8 cellular contexts compared by ENCODE assay signal in the genomic region with DNA sequence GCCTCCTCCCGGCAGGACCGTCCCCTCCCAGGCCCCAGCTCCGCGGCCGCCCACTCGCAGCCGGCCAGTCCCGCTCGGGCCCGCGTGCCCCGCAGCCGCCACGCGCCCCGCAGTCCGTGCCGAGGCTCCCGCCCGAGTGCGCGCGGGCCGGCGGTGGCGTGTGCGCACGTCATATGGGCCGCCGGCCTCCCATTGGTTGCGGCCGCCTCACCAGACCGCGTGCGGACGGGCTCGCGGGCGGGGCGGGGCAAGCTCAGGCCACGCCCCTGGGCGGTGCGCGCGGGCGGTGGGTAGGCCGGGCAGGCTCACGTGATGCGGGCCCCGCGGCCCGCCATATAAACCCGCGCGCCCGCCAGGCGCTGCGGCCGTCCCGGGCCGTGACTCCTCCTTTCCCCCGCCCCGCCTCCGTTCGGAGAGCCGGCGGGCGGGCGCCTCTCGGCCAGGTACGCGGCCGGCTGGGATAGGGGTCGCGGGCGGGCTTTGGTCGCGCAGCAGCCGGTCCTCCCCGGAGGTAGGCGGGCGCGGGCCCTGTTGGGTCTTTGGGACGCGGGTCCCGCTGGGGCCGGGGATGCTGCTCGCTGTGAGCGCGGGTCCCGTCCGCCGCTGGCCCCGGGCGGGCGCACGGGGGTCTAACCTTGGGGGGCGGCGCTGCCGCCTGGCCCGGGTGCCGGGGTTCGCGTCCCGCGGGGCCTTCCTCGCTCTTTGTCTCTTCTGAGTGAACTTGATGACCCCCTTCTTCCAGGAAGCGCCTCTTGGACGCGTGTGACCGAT. TPM values are rescaled to one million over a fixed set of nuclear protein-coding genes. Genes with fewer than 3 reads are reported as not detected.
DNase-seq lines count a peak whose midpoint lies in the region; ATAC-seq and TF ChIP-seq lines count a peak whose summit lies in the region.

A gene (plus strand): TSS at position 362 of the 771 bp plus-strand sequence. CDS start 408 bp downstream, at position 770.

- peaks cover 3 to 6% of the 10 kb centered on the region in 2 donors for H3K27me3 Mint-ChIP-seq in CD8-positive, alpha-beta memory T cell

- peak within 1 kb of the TSS; percentile 96 to 100 (median 98) for H3K27ac Mint-ChIP-seq in CD8-positive, alpha-beta memory T cell

- H3K4me1 Mint-ChIP-seq in CD8-positive, alpha-beta memory T cell: peaks cover 35 to 49% (median 39%) of the 10 kb centered on the region in 3 donors

- CTCF ChIA-PET in CD8-positive, alpha-beta memory T cell (lab: Charles Lee): interaction anchor here (0.6 to 5.1 kb wide), 6 partner anchors 16 to 370 kb away, joined by 3 to 40 read pairs (median 12); a partner anchor contains a TSS
- CTCF ChIA-PET in activated CD8-positive, alpha-beta memory T cell treated with anti-CD3 and anti-CD28 coated beads for 36 hours (lab: Charles Lee): interaction anchor here (0.6 to 3.4 kb wide), 4 partner anchors 9 to 295 kb away, joined by 3 to 14 read pairs (median 6); a partner anchor contains a TSS

- peaks cover 38% of the 10 kb centered on the region for H3K4me1 ChIP-seq in CD8-positive, alpha-beta memory T cell (ENCODE audit: insufficient read depth, low read length)
- H3K4me1 ChIP-seq in effector memory CD4-positive, alpha-beta T cell (ENCODE audit: control insufficient read depth, insufficient read depth, low read length, poor library complexity, severe bottlenecking): peaks cover 31% of the 10 kb centered on the region

- H3K36me3 Mint-ChIP-seq in CD8-positive, alpha-beta memory T cell: peaks cover 0 to 33% (median under 1%) of the 10 kb centered on the region in 3 donors

- no peak for TF ChIP-seq CTCF in HL-60 (IDR thresholded peaks at IDR 0.05; ENCODE audit: insufficient read depth, low read length)

- no peaks in the 10 kb centered on the region for H3K9me3 ChIP-seq in CD8-positive, alpha-beta memory T cell (ENCODE audit: low read length)
- no peaks in the 10 kb centered on the region for H3K9me3 ChIP-seq in effector memory CD4-positive, alpha-beta T cell (ENCODE audit: control insufficient read depth, low read length)

- peak within 1 kb of the TSS; percentile 88 to 97 (median 92) for H3K4me3 Mint-ChIP-seq in CD8-positive, alpha-beta memory T cell

- peak; percentile 82 to 94 (median 87) for DNase-seq in CD8-positive, alpha-beta memory T cell
- DNase-seq in HL-60 (ENCODE audit: low read depth in 1 of 2, low spot score in 1 of 2) (peak; percentile 79 to 83), NOMO-1 (lab: John Stamatoyannopoulos, UW; ENCODE audit: unreplicated experiment in 2 of 2) (peak; percentile 50 to 72), mesenteric fat pad (ENCODE audit: low spot score) (peak; percentile 98)
- DNase-seq in effector memory CD4-positive, alpha-beta T cell: peak; percentile 81 to 87 (median 85)
- DNase-seq in stimulated activated CD8-positive, alpha-beta memory T cell treated with anti-CD3 and anti-CD28 coated beads, Interleukin-15, amount 100 ng/mL, for 24 hours (ENCODE audit: low read depth): peak; percentile 88

- no peaks in the 10 kb centered on the region for H3K27me3 ChIP-seq in CD8-positive, alpha-beta memory T cell (ENCODE audit: insufficient read depth, low read length, poor library complexity, severe bottlenecking)
- no peaks in the 10 kb centered on the region for H3K27me3 ChIP-seq in HL-60 (ENCODE audit: insufficient read depth, poor library complexity, severe bottlenecking)
- no peaks in the 10 kb centered on the region for H3K27me3 ChIP-seq in effector memory CD4-positive, alpha-beta T cell (replicated peaks; ENCODE audit: control insufficient read depth, insufficient read depth, low read length, poor library complexity, severe bottlenecking)

- ATAC-seq in GM19463 (IDR thresholded peaks at IDR 0.05; ENCODE audit: unreplicated experiment): peak; percentile 55

- no peaks in the 10 kb centered on the region for H3K9me3 Mint-ChIP-seq in CD8-positive, alpha-beta memory T cell

- peak within 1 kb of the TSS; percentile 92 for H3K27ac ChIP-seq in CD8-positive, alpha-beta memory T cell (ENCODE audit: low read depth, low read length)
- H3K27ac ChIP-seq in HL-60 (replicated peaks): peak within 1 kb of the TSS; percentile 81
- peak within 1 kb of the TSS; percentile 89 for H3K27ac ChIP-seq in effector memory CD4-positive, alpha-beta T cell (ENCODE audit: insufficient read depth, low read length, poor library complexity, severe bottlenecking)

- H3K36me3 ChIP-seq in CD8-positive, alpha-beta memory T cell (ENCODE audit: insufficient read depth, low read length): peaks cover 3% of the 10 kb centered on the region
- peaks cover 4% of the 10 kb centered on the region for H3K36me3 ChIP-seq in effector memory CD4-positive, alpha-beta T cell (ENCODE audit: control insufficient read depth, insufficient read depth, low read length)

- POLR2A ChIA-PET in CD8-positive, alpha-beta memory T cell (lab: Charles Lee): interaction anchor here (0.6 to 3.9 kb wide), 5 partner anchors 47 to 370 kb away, joined by 3 to 67 read pairs (median 5); a partner anchor contains a TSS
- POLR2A ChIA-PET in activated CD8-positive, alpha-beta memory T cell treated with anti-CD3 and anti-CD28 coated beads for 36 hours (lab: Charles Lee): interaction anchor here (0.6 to 3.8 kb wide), 9 partner anchors 8 to 370 kb away, joined by 3 to 67 read pairs (median 4); a partner anchor contains a TSS

- H3K4me3 ChIP-seq in CD8-positive, alpha-beta memory T cell (ENCODE audit: low read length): peak within 1 kb of the TSS; percentile 68
- peak within 1 kb of the TSS; percentile 90 for H3K4me3 ChIP-seq in HL-60 (replicated peaks; ENCODE audit: insufficient read depth, low read length)
- peak within 1 kb of the TSS; percentile 55 for H3K4me3 ChIP-seq in effector memory CD4-positive, alpha-beta T cell (ENCODE audit: insufficient read depth, low read depth, low read length, poor library complexity, severe bottlenecking)

RNA-seq across cellular contexts. Expression of the gene that starts here (rescaled TPM):
- 10 to 100 TPM; 25.0 to 27.3 TPM for total RNA-seq in CD8-positive, alpha-beta memory T cell
- 29.5 TPM for polyA plus RNA-seq in CD8-positive, alpha-beta memory T cell
- 10 to 100 TPM; 45.7 to 47.0 TPM for total RNA-seq in activated CD8-positive, alpha-beta memory T cell treated with anti-CD3 and anti-CD28 coated beads for 36 hours
- 43.6 TPM for total RNA-seq in mesenteric fat pad

Comparison
In these comparisons a context has a peak if more than half of its experiments do, and no peak if none do; other contexts are left out.
1. Peak in every context shown above with its lines: DNase-seq, ATAC-seq, H3K4me3 ChIP-seq and H3K27ac ChIP-seq.